In genomic region chr2:170305711-170306110, GRCh38 we compare ENCODE assay signal across 16 cellular contexts.
DNase-seq lines count a peak whose midpoint lies in the region; ATAC-seq and TF ChIP-seq lines count a peak whose summit lies in the region.
"Had no signal": no experiment of that assay in that cellular context is flagged by ENCODE, and none has a peak within 500 bp of the region (broad histone marks: within the 10 kb centered on the region; RNA-seq: fewer than 3 reads in every experiment).

No MANE protein-coding gene starts in this region.

- H3K4me1 ChIP-seq in transverse colon (peaks cover 0 to 19% (median 7%) of the 10 kb centered on the region in 4 donors), Caco-2 (peaks cover 17% of the 10 kb centered on the region)

- peak overlapping the region; percentile 70 for H3K27ac ChIP-seq in VCaP
- H3K27ac ChIP-seq in transverse colon: peak overlapping the region; percentile 17 to 36 (median 28)
- H3K27ac ChIP-seq: GM23248 had no signal

- 46 to 52% methylated on average over 2 of the region's 2 CpGs for WGBS in transverse colon (ENCODE audit: low coverage in 1 of 2), 2 donors

- no peak for TF ChIP-seq EP300 in transverse colon (IDR thresholded peaks at IDR 0.05; ENCODE audit: low read depth)

- no peaks in the 10 kb centered on the region for H3K9me3 Mint-ChIP-seq in Caco-2 (ENCODE audit: unreplicated experiment)
- H3K9me3 Mint-ChIP-seq: CD4-positive, alpha-beta memory T cell had no signal

- ATAC-seq in left colon (peak; percentile 89), HG03520 (IDR thresholded peaks at IDR 0.05; ENCODE audit: unreplicated experiment) (no peak)
- ATAC-seq: GM12878 had no signal

- H3K9me3 ChIP-seq in transverse colon (no peaks in the 10 kb centered on the region), Caco-2 (no peaks in the 10 kb centered on the region)

- no TSS peak for BruUV-seq in Caco-2 (replicated peaks; lab: Mats Ljungman, UMichigan)

- CTCF ChIA-PET in Caco-2 (lab: Charles Lee): no interaction called here

- no peak for TF ChIP-seq POLR2A in transverse colon (IDR thresholded peaks at IDR 0.05)

- intact Hi-C loops in left colon (cut with DNase I, micrococcal nuclease) (no loop called here), transverse colon (cut with DNase I; ENCODE audit: low total_unique reads) (no loop called here), Caco-2 (cut with micrococcal nuclease; ENCODE audit: unreplicated experiment) (no loop called here)

- H3K4me1 Mint-ChIP-seq in Caco-2 (ENCODE audit: low read depth, unreplicated experiment): no peaks in the 10 kb centered on the region
- H3K4me1 Mint-ChIP-seq: CD4-positive, alpha-beta memory T cell had no signal

- H3K36me3 ChIP-seq in transverse colon: no peaks in the 10 kb centered on the region
- H3K36me3 ChIP-seq in Caco-2 (ENCODE audit: control insufficient read depth, insufficient read depth, low read length): no peaks in the 10 kb centered on the region

- no peaks in the 10 kb centered on the region for H3K36me3 Mint-ChIP-seq in Caco-2 (ENCODE audit: insufficient read depth, unreplicated experiment)
- H3K36me3 Mint-ChIP-seq: CD4-positive, alpha-beta memory T cell had no signal

- H3K4me3 ChIP-seq in transverse colon (no peak overlapping the region), Caco-2 (ENCODE audit: low read depth, low read length) (no peak overlapping the region)
- H3K4me3 ChIP-seq: GM12878, GM23248 had no signal

- no peak overlapping the region for H3K4me3 Mint-ChIP-seq in Caco-2 (ENCODE audit: unreplicated experiment)
- H3K4me3 Mint-ChIP-seq: CD4-positive, alpha-beta memory T cell had no signal

- in situ Hi-C loops in transverse colon (cut with MboI; ENCODE audit: low pct_ligation_motif_present in 1 of 4, low pct_unique_long_range_greater_than_20kb in 1 of 4, low sequenced_read_pairs in 3 of 4): no loop called here

- peak; percentile 25 for DNase-seq in LoVo (ENCODE audit: low spot score)
- DNase-seq in left colon: no peak
- DNase-seq in transverse colon: no peak
- no peak for DNase-seq in Caco-2
- DNase-seq in NCI-H146 treated with DMSO at 0.1 percent for 48 hours (lab: John Stamatoyannopoulos, UW; ENCODE audit: unreplicated experiment): no peak
- DNase-seq: C1 segment of cervical spinal cord; CD4-positive, alpha-beta memory T cell; COR-L47; DMS153; DND-41; GM23248; H7; HCEC 1CT had no signal

- no peaks in the 10 kb centered on the region for H3K27me3 ChIP-seq in transverse colon
- no peaks in the 10 kb centered on the region for H3K27me3 ChIP-seq in Caco-2 (replicated peaks; ENCODE audit: control insufficient read depth, insufficient read depth, low read length)

- POLR2A ChIA-PET in Caco-2 (lab: Charles Lee): no interaction called here

- H3K27me3 Mint-ChIP-seq in Caco-2 (ENCODE audit: insufficient read depth, unreplicated experiment): no peaks in the 10 kb centered on the region

- TF ChIP-seq CTCF in VCaP (conservative IDR thresholded peaks at IDR 0.05) (no peak), transverse colon (IDR thresholded peaks at IDR 0.05) (no peak), Caco-2 (IDR thresholded peaks at IDR 0.05; ENCODE audit: insufficient read depth in 1 of 2, low read depth in 1 of 2, low read length in 1 of 2, severe bottlenecking in 1 of 2, unreplicated experiment in 1 of 2) (no peak)

- no peak overlapping the region for H3K27ac Mint-ChIP-seq in Caco-2 (ENCODE audit: unreplicated experiment)
- H3K27ac Mint-ChIP-seq: CD4-positive, alpha-beta memory T cell had no signal
